11 cellular contexts compared by ENCODE assay signal in the genomic region with DNA sequence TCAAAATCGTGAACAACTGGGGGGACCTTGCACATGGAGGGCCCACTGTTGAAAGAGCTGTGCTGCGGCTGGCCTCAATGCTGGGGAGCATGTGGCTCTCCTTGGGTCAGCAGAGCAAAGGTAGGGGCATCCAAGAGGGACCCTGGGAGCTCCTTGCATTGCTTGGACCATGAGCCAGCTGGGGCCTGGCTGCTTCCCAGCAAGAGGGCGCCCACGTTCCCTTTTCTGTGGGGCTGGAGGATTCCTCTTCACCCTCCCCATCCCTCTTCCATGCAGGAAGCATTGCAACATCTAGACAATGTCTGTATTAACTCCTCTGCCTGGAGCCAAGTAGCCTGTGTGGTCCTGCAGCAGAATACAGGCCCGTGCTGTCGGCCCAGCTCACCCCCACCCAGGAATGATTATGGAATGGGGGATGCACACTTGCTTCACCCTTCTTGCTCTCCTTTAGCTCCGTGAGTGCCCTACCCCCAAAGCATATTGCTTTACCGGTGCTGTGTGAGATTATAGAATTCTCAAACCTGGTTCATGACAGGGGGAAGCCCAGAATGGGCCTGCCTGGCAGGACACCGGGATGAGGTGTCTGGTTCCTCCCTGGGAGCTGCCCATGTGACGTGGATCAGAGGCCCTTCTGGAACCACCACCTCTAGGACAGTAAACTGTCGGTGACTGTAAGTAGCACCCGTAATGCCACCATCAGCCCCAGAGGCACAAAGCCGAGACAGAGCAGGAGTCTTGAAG.
DNase-seq lines count a peak whose midpoint lies in the region; ATAC-seq and TF ChIP-seq lines count a peak whose summit lies in the region.
"Had no signal": no experiment of that assay in that cellular context is flagged by ENCODE, and none has a peak within 500 bp of the region (broad histone marks: within the 10 kb centered on the region; RNA-seq: fewer than 3 reads in every experiment).

No MANE protein-coding gene starts in this region.

- no peak overlapping the region for H3K4me3 ChIP-seq in fibroblast of lung (replicated peaks in 1 of 4; ENCODE audit: control extremely low read depth in 1 of 4, insufficient read depth in 1 of 4, low read depth in 3 of 4, low read length in 4 of 4)
- H3K4me3 ChIP-seq in rectal smooth muscle tissue (ENCODE audit: low read length), result no peak overlapping the region
- no peak overlapping the region for H3K4me3 ChIP-seq in CD8-positive, alpha-beta T cell (ENCODE audit: low read depth, low read length)
- no peak overlapping the region for H3K4me3 ChIP-seq in body of pancreas

- no peaks in the 10 kb centered on the region for H3K79me2 ChIP-seq in fibroblast of lung (ENCODE audit: control insufficient read depth, insufficient read depth, low read length)

- H4K20me1 ChIP-seq in fibroblast of lung (ENCODE audit: control insufficient read depth, extremely low read depth, insufficient read depth, low read length), result no peaks in the 10 kb centered on the region

- no peaks in the 10 kb centered on the region for H3K9me3 Mint-ChIP-seq in CD8-positive, alpha-beta T cell
- H3K9me3 Mint-ChIP-seq: mesothelial cell of epicardium had no signal

- H3K27me3 ChIP-seq in fibroblast of lung (ENCODE audit: control insufficient read depth, insufficient read depth, low read length), result peaks cover 8% of the 10 kb centered on the region
- H3K27me3 ChIP-seq in rectal smooth muscle tissue (ENCODE audit: control insufficient read depth, insufficient read depth, low read length), result no peaks in the 10 kb centered on the region
- no peaks in the 10 kb centered on the region for H3K27me3 ChIP-seq in CD8-positive, alpha-beta T cell (ENCODE audit: insufficient read depth, low read length)
- H3K27me3 ChIP-seq in body of pancreas, result no peaks in the 10 kb centered on the region

- H3K36me3 Mint-ChIP-seq in CD8-positive, alpha-beta T cell, result no peaks in the 10 kb centered on the region
- H3K36me3 Mint-ChIP-seq: mesothelial cell of epicardium had no signal

- H3K36me3 ChIP-seq in fibroblast of lung (ENCODE audit: control insufficient read depth, insufficient read depth, low read length), result no peaks in the 10 kb centered on the region
- H3K36me3 ChIP-seq in rectal smooth muscle tissue (ENCODE audit: control insufficient read depth, insufficient read depth, low read length), result no peaks in the 10 kb centered on the region
- no peaks in the 10 kb centered on the region for H3K36me3 ChIP-seq in CD8-positive, alpha-beta T cell (ENCODE audit: insufficient read depth, low read length)
- H3K36me3 ChIP-seq in body of pancreas (replicated peaks in 1 of 2; ENCODE audit: insufficient read depth in 1 of 2, low read depth in 2 of 2), result no peaks in the 10 kb centered on the region

- H3K4me1 Mint-ChIP-seq in CD8-positive, alpha-beta T cell (ENCODE audit: low read depth), result no peaks in the 10 kb centered on the region

- H3K27ac ChIP-seq in fibroblast of lung (ENCODE audit: insufficient read depth, low read length) (no peak overlapping the region), rectal smooth muscle tissue (ENCODE audit: low read depth, low read length) (peak overlapping the region; percentile 38), body of pancreas (no peak overlapping the region)
- H3K27ac ChIP-seq in CD8-positive, alpha-beta T cell (ENCODE audit: low read depth, low read length), result no peak overlapping the region
- H3K27ac ChIP-seq: HL-60 had no signal

- H3K4me1 ChIP-seq in fibroblast of lung (ENCODE audit: control insufficient read depth, extremely low read depth, insufficient read depth, low read length), result peaks cover 2% of the 10 kb centered on the region
- peaks cover 10% of the 10 kb centered on the region for H3K4me1 ChIP-seq in rectal smooth muscle tissue (ENCODE audit: control insufficient read depth, insufficient read depth, low read length)
- no peaks in the 10 kb centered on the region for H3K4me1 ChIP-seq in CD8-positive, alpha-beta T cell (ENCODE audit: insufficient read depth, low read length)
- peaks cover 7% of the 10 kb centered on the region for H3K4me1 ChIP-seq in body of pancreas

- WGBS in body of pancreas, 2 donors, result 71 to 77% methylated on average over 11 to 13 of the region's 13 CpGs

- DNase-seq in ELF-1 (ENCODE audit: low read depth, low spot score) (peak; percentile 42), NCI-H460 (ENCODE audit: extremely low read depth, low read depth) (peak; percentile 23), fibroblast of lung (ENCODE audit: low read depth in 2 of 2) (peak; percentile 40 to 71), NK-92 (lab: John Stamatoyannopoulos, UW; ENCODE audit: unreplicated experiment) (no peak), retina (no peak), body of pancreas (no peak)
- DNase-seq in CD8-positive, alpha-beta T cell, result no peak
- DNase-seq: T-helper 1 cell had no signal

- peak in 1 of 2 donors; percentile 31 for TF ChIP-seq CTCF in fibroblast of lung (conservative IDR thresholded peaks at IDR 0.05 in 1 of 2, IDR thresholded peaks at IDR 0.05 in 1 of 2; ENCODE audit: low read depth in 1 of 2, low read length in 2 of 2)
- no peak for TF ChIP-seq CTCF in CD8-positive, alpha-beta T cell (IDR thresholded peaks at IDR 0.05)
- TF ChIP-seq CTCF in body of pancreas (IDR thresholded peaks at IDR 0.05), result no peak

- intact Hi-C loops in CD8-positive, alpha-beta T cell (cut with DNase I, micrococcal nuclease), result no loop called here
- intact Hi-C loops in body of pancreas (cut with DNase I), result no loop called here

- H3K4me3 Mint-ChIP-seq in CD8-positive, alpha-beta T cell, result no peak overlapping the region
- H3K4me3 Mint-ChIP-seq: mesothelial cell of epicardium had no signal

- POLR2A ChIA-PET in CD8-positive, alpha-beta T cell (lab: Charles Lee), result no interaction called here

- H3K4me2 ChIP-seq in fibroblast of lung (ENCODE audit: extremely low read depth, insufficient read depth, low read length), result peak overlapping the region; percentile 2

- peaks cover 2% of the 10 kb centered on the region for H3K27me3 Mint-ChIP-seq in CD8-positive, alpha-beta T cell (ENCODE audit: low read depth)

- no peak overlapping the region for H3K9ac ChIP-seq in fibroblast of lung (ENCODE audit: insufficient read depth, low read length)
- H3K9ac ChIP-seq in rectal smooth muscle tissue (ENCODE audit: low read length), result no peak overlapping the region

- H3K9me3 ChIP-seq in fibroblast of lung (ENCODE audit: control insufficient read depth, insufficient read depth, low read depth, low read length) (no peaks in the 10 kb centered on the region), body of pancreas (no peaks in the 10 kb centered on the region)
- H3K9me3 ChIP-seq in CD8-positive, alpha-beta T cell (ENCODE audit: low read length), result no peaks in the 10 kb centered on the region

- no peak overlapping the region for H3K27ac Mint-ChIP-seq in CD8-positive, alpha-beta T cell
- H3K27ac Mint-ChIP-seq: mesothelial cell of epicardium had no signal

- CTCF ChIA-PET in CD8-positive, alpha-beta T cell (lab: Charles Lee), result interaction anchor here (1.1 to 3.6 kb wide), 2 partner anchors 9 to 104 kb away, joined by 3 to 26 read pairs; no protein-coding TSS in a partner anchor

- ATAC-seq in CD8-positive, alpha-beta T cell, result no peak
- no peak for ATAC-seq in body of pancreas

- H2AFZ ChIP-seq in fibroblast of lung (ENCODE audit: low read length), result no peak overlapping the region

- no peak for TF ChIP-seq POLR2A in body of pancreas (IDR thresholded peaks at IDR 0.05)

Comparison
In these comparisons a context has a peak if more than half of its experiments do, and no peak if none do; other contexts are left out.
1. DNase-seq: peak in ELF-1 (single experiment), NCI-H460 (single experiment) and fibroblast of lung (2 of 2); none in NK-92 (single experiment), retina (single experiment), CD8-positive, alpha-beta T cell (0 of 7) and body of pancreas (0 of 4).